In the genomic region with DNA sequence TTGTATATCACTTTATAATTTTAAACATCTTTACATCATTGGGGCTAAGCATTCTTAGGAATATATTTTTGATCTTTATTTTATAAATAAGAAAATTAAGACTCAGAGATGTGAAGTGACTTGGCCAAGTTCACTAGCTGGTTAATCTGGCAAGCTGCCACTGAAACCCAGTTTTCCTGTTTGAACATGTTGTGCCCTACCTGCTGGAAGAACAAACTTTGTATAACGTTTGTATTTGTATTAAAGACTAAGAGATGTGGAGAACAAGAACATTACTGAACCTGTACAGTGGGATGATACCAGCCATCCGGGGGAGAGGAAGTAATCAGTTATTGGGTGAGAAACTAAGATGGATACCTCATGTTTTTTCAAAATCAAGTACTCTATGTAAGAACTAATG, we compare ENCODE assay signal across 26 cellular contexts.
DNase-seq lines count a peak whose midpoint lies in the region; ATAC-seq, FAIRE-seq and TF ChIP-seq lines count a peak whose summit lies in the region.
"Had no signal": no experiment of that assay in that cellular context is flagged by ENCODE, and none has a peak within 500 bp of the region (broad histone marks: within the 10 kb centered on the region; RNA-seq: fewer than 3 reads in every experiment).

No MANE protein-coding gene starts in this region.

- H3K27me3 Mint-ChIP-seq in MCF 10A (ENCODE audit: insufficient read depth, unreplicated experiment), result no peaks in the 10 kb centered on the region

- no peak for ATAC-seq in left ventricle myocardium superior
- ATAC-seq: CD8-positive, alpha-beta T cell; GM12878 had no signal

- CTCF ChIA-PET in MCF 10A (lab: Yijun Ruan, JAX), result interaction anchor here (0.6 to 1.8 kb wide), 3 partner anchors 55 to 246 kb away, joined by 3 to 4 read pairs (median 4); no protein-coding TSS in a partner anchor

- H3K4me1 Mint-ChIP-seq in MCF 10A (ENCODE audit: insufficient read depth, unreplicated experiment), result peaks cover 59% of the 10 kb centered on the region
- H3K4me1 Mint-ChIP-seq: B cell had no signal

- FAIRE-seq in bronchial epithelial cell (lab: Jason Lieb, UNC), result no peak
- FAIRE-seq: GM12878 had no signal

- TF ChIP-seq CTCF in MCF 10A (IDR thresholded peaks at IDR 0.05; ENCODE audit: unreplicated experiment) (no peak), breast epithelium (IDR thresholded peaks at IDR 0.05) (no peak), bronchial epithelial cell (IDR thresholded peaks at IDR 0.05; ENCODE audit: insufficient read depth, low read length, severe bottlenecking) (no peak)

- TF ChIP-seq POLR2A in breast epithelium (IDR thresholded peaks at IDR 0.05), result no peak

- H3K36me3 ChIP-seq in breast epithelium (no peaks in the 10 kb centered on the region), bronchial epithelial cell (ENCODE audit: control insufficient read depth, insufficient read depth, low read length) (no peaks in the 10 kb centered on the region)
- H3K36me3 ChIP-seq: Peyer's patch had no signal

- no peaks in the 10 kb centered on the region for H3K4me1 ChIP-seq in breast epithelium

- no peak overlapping the region for H3K27ac ChIP-seq in breast epithelium
- H3K27ac ChIP-seq: 22Rv1, GM23248, HL-60, Peyer's patch had no signal

- no peak overlapping the region for H3K4me3 ChIP-seq in breast epithelium
- H3K4me3 ChIP-seq in bronchial epithelial cell (ENCODE audit: low read depth, low read length), result no peak overlapping the region
- H3K4me3 ChIP-seq: GM12878, GM23248, Peyer's patch had no signal

- BruUV-seq in MCF 10A (replicated peaks; lab: Mats Ljungman, UMichigan), result no TSS peak

- peaks cover 7% of the 10 kb centered on the region for H3K9me3 Mint-ChIP-seq in MCF 10A (ENCODE audit: unreplicated experiment)
- H3K9me3 Mint-ChIP-seq: CD8-positive, alpha-beta T cell had no signal

- DNase-seq in DMS 273 (lab: John Stamatoyannopoulos, UW; ENCODE audit: unreplicated experiment), result peak; percentile 33
- DNase-seq in DMS 273 treated with DMSO at 0.1 percent for 48 hours (lab: John Stamatoyannopoulos, UW), result no peak
- peak; percentile 97 for DNase-seq in MCF 10A (ENCODE audit: unreplicated experiment)
- no peak for DNase-seq in breast epithelium (ENCODE audit: low spot score in 2 of 2)
- DNase-seq in bronchial epithelial cell (ENCODE audit: low read depth), result peak; percentile 86
- peak; percentile 48 for DNase-seq in ureter (ENCODE audit: low spot score)
- DNase-seq in NCI-H2107 (lab: John Stamatoyannopoulos, UW), result no peak
- DNase-seq in left ventricle myocardium superior, result no peak
- DNase-seq: CD8-positive, alpha-beta T cell; DMS153; EL; GDM1; GM23248; H7; NCI-H1092 treated with DMSO at 0.1 percent for 48 hours; NCI-H1436; NCI-H187 treated with DMSO at 0.1 percent for 48 hours; NCI-H2227 treated with DMSO at 0.1 percent for 48 hours; NCI-H524 treated with DMSO at 0.1 percent for 48 hours; Peyer's patch; SHP77 treated with DMSO at 0.1 percent for 48 hours; T-helper 1 cell had no signal

- H3K36me3 Mint-ChIP-seq in MCF 10A (ENCODE audit: insufficient read depth, unreplicated experiment), result no peaks in the 10 kb centered on the region
- H3K36me3 Mint-ChIP-seq: CD8-positive, alpha-beta T cell had no signal

- POLR2A ChIA-PET in MCF 10A (lab: Yijun Ruan, JAX), result interaction anchor here (0.6 to 8.5 kb wide), 14 partner anchors 9 to 485 kb away, joined by 3 to 98 read pairs (median 8); a partner anchor contains a TSS

- H3K27me3 ChIP-seq in breast epithelium, result no peaks in the 10 kb centered on the region
- H3K27me3 ChIP-seq in bronchial epithelial cell (ENCODE audit: control insufficient read depth, insufficient read depth, low read length), result no peaks in the 10 kb centered on the region
- H3K27me3 ChIP-seq: Peyer's patch had no signal

- peak overlapping the region; percentile 76 for H3K27ac Mint-ChIP-seq in MCF 10A (ENCODE audit: low read depth, unreplicated experiment)
- H3K27ac Mint-ChIP-seq: B cell; CD8-positive, alpha-beta T cell had no signal

- no peaks in the 10 kb centered on the region for H3K9me3 ChIP-seq in breast epithelium
- H3K9me3 ChIP-seq: Peyer's patch had no signal

- intact Hi-C loops in MCF 10A (cut with micrococcal nuclease) (loop anchor here (5.0 kb wide), 2 partner anchors 160 to 170 kb away; no protein-coding TSS in a partner anchor), breast epithelium (cut with DNase I; ENCODE audit: low total_unique reads) (no loop called here), left ventricle myocardium superior (cut with micrococcal nuclease) (no loop called here)

- H3K4me3 Mint-ChIP-seq in MCF 10A (ENCODE audit: unreplicated experiment), result peak overlapping the region; percentile 10
- H3K4me3 Mint-ChIP-seq: B cell; CD8-positive, alpha-beta T cell had no signal

Comparison
In these comparisons a context has a peak if more than half of its experiments do, and no peak if none do; other contexts are left out.
1. DNase-seq: peak in DMS 273 (single experiment), MCF 10A (single experiment), bronchial epithelial cell (single experiment) and ureter (single experiment); none in DMS 273 treated with DMSO at 0.1 percent for 48 hours (single experiment), breast epithelium (0 of 2), NCI-H2107 (single experiment) and left ventricle myocardium superior (single experiment).